Comparison of ENCODE assay signal across 24 cellular contexts in the genomic region with DNA sequence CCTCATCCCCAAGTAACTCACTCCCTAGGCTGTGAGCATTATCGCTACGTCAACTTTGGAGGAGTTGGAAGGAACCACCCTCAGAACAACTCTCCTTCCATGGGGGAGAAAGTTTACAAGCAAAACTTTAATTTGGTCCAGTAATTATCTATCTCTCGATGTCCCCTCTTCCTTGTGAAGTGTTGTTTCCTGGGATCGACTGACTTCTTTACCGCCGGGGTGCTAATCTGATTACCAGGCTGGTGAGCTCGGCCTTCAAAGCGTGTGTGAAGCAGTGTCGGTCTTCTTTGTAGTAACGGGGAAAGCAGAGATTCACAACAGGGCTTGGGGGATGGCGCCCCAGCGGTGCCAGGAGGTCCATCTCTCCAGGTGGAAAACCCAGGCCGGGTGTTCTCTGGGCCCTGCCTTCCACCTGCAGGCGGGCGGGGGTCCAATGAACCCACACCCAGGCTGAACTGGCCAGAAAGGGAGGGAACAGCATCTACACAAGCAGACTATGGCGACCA. TPM values are rescaled to one million over a fixed set of nuclear protein-coding genes. Genes with fewer than 3 reads are reported as not detected.
DNase-seq lines count a peak whose midpoint lies in the region; ATAC-seq and TF ChIP-seq lines count a peak whose summit lies in the region.
"Had no signal": no experiment of that assay in that cellular context is flagged by ENCODE, and none has a peak within 500 bp of the region (broad histone marks: within the 10 kb centered on the region; RNA-seq: fewer than 3 reads in every experiment).

No MANE protein-coding gene starts in this region.

- H4K20me1 ChIP-seq in neural progenitor cell (ENCODE audit: low read depth), result peaks cover 96% of the 10 kb centered on the region

- H3K9me3 ChIP-seq in gastroesophageal sphincter (no peaks in the 10 kb centered on the region), neural progenitor cell (ENCODE audit: low read depth) (no peaks in the 10 kb centered on the region)
- H3K9me3 ChIP-seq: breast epithelium, HAP-1, suprapubic skin had no signal

- intact Hi-C loops in activated T-helper 1 cell treated with anti-CD3 and anti-CD28 coated beads, Interleukin-12 subunit alpha, Interleukin-12 subunit beta, Interleukin-2, Interleukin-4 antibody, amounts not matched to agents 30 ng/mL and 10 ng/mL and 1 ng/mL, durations not matched to agents 14 hours and 24 hours and 36 hours (cut with micrococcal nuclease), result loop anchor here (2.0 to 5.0 kb wide), 2 partner anchors 19 to 209 kb away; no protein-coding TSS in a partner anchor

- H3K9me3 Mint-ChIP-seq in activated T-helper 1 cell treated with anti-CD3 and anti-CD28 coated beads, Interleukin-12 subunit alpha, Interleukin-12 subunit beta, Interleukin-2, Interleukin-4 antibody, amounts not matched to agents 30 ng/mL and 10 ng/mL and 1 ng/mL, durations not matched to agents 14 hours and 24 hours and 36 hours, result no peaks in the 10 kb centered on the region
- H3K9me3 Mint-ChIP-seq in neural progenitor cell (no peaks in the 10 kb centered on the region), type B pancreatic cell (no peaks in the 10 kb centered on the region)
- H3K9me3 Mint-ChIP-seq: activated B cell treated with CpG ODN at 0.5 μM for 24 hours; activated CD4-positive, alpha-beta memory T cell treated with anti-CD3 and anti-CD28 coated beads for 36 hours; T-helper 2 cell treated with Interferon-gamma antibody and Interleukin-4, amounts not matched to agents 5 μg/mL and 100 μg/mL, for 36 hours had no signal

- 25 to 29% methylated on average over 4 to 10 of the region's 16 CpGs for WGBS in gastroesophageal sphincter (ENCODE audit: low coverage in 1 of 2), 2 donors

- H3K36me3 ChIP-seq in gastroesophageal sphincter (no peaks in the 10 kb centered on the region), neural progenitor cell (no peaks in the 10 kb centered on the region)
- H3K36me3 ChIP-seq: breast epithelium, HAP-1, suprapubic skin had no signal

- H3K27ac Mint-ChIP-seq in activated T-helper 1 cell treated with anti-CD3 and anti-CD28 coated beads, Interleukin-12 subunit alpha, Interleukin-12 subunit beta, Interleukin-2, Interleukin-4 antibody, amounts not matched to agents 30 ng/mL and 10 ng/mL and 1 ng/mL, durations not matched to agents 14 hours and 24 hours and 36 hours, result peak overlapping the region; percentile 70
- H3K27ac Mint-ChIP-seq in neural progenitor cell (no peak overlapping the region), type B pancreatic cell (no peak overlapping the region)
- H3K27ac Mint-ChIP-seq: activated B cell treated with CpG ODN at 0.5 μM for 24 hours; activated CD4-positive, alpha-beta memory T cell treated with anti-CD3 and anti-CD28 coated beads for 36 hours; CD4-positive, CD25-positive, alpha-beta regulatory T cell; T-helper 2 cell treated with Interferon-gamma antibody and Interleukin-4, amounts not matched to agents 5 μg/mL and 100 μg/mL, for 36 hours had no signal

- no peak overlapping the region for H3K9ac ChIP-seq in neural progenitor cell
- H3K9ac ChIP-seq: KMS-11, parathyroid adenoma had no signal

- H3K4me3 Mint-ChIP-seq in activated T-helper 1 cell treated with anti-CD3 and anti-CD28 coated beads, Interleukin-12 subunit alpha, Interleukin-12 subunit beta, Interleukin-2, Interleukin-4 antibody, amounts not matched to agents 30 ng/mL and 10 ng/mL and 1 ng/mL, durations not matched to agents 14 hours and 24 hours and 36 hours, result no peak overlapping the region
- peak overlapping the region; percentile 39 for H3K4me3 Mint-ChIP-seq in neural progenitor cell
- peak overlapping the region; percentile 28 for H3K4me3 Mint-ChIP-seq in type B pancreatic cell
- H3K4me3 Mint-ChIP-seq: activated B cell treated with CpG ODN at 0.5 μM for 24 hours; activated CD4-positive, alpha-beta memory T cell treated with anti-CD3 and anti-CD28 coated beads for 36 hours; CD4-positive, CD25-positive, alpha-beta regulatory T cell; T-helper 2 cell treated with Interferon-gamma antibody and Interleukin-4, amounts not matched to agents 5 μg/mL and 100 μg/mL, for 36 hours had no signal

- H3K36me3 Mint-ChIP-seq in activated T-helper 1 cell treated with anti-CD3 and anti-CD28 coated beads, Interleukin-12 subunit alpha, Interleukin-12 subunit beta, Interleukin-2, Interleukin-4 antibody, amounts not matched to agents 30 ng/mL and 10 ng/mL and 1 ng/mL, durations not matched to agents 14 hours and 24 hours and 36 hours (ENCODE audit: low read depth), result no peaks in the 10 kb centered on the region
- H3K36me3 Mint-ChIP-seq in neural progenitor cell, result no peaks in the 10 kb centered on the region
- no peaks in the 10 kb centered on the region for H3K36me3 Mint-ChIP-seq in type B pancreatic cell
- H3K36me3 Mint-ChIP-seq: activated CD4-positive, alpha-beta memory T cell treated with anti-CD3 and anti-CD28 coated beads for 36 hours; CD4-positive, CD25-positive, alpha-beta regulatory T cell had no signal

- DNase-seq in activated T-helper 1 cell treated with anti-CD3 and anti-CD28 coated beads, Interleukin-12 subunit alpha, Interleukin-12 subunit beta, Interleukin-2, Interleukin-4 antibody, amounts not matched to agents 30 ng/mL and 10 ng/mL and 1 ng/mL, durations not matched to agents 14 hours and 24 hours and 36 hours (ENCODE audit: low spot score), result no peak
- DNase-seq in neural progenitor cell (ENCODE audit: low spot score) (peak; percentile 82), type B pancreatic cell (ENCODE audit: extremely low spot score, unreplicated experiment) (no peak), NCI-H510A (lab: John Stamatoyannopoulos, UW) (no peak), iPS-NIHi7 (ENCODE audit: extremely low spot score) (no peak)
- DNase-seq: activated B cell treated with CpG ODN at 0.5 μM for 24 hours; activated CD4-positive, alpha-beta memory T cell treated with anti-CD3 and anti-CD28 coated beads for 36 hours; activated gamma-delta T cell treated with Interleukin-2 at 50 U/mL for 16 hours; CD4-positive, CD25-positive, alpha-beta regulatory T cell; cortex of kidney; NCI-H146; NCI-H2171; NCI-H526 had no signal

- H3K27ac ChIP-seq in gastroesophageal sphincter (peak overlapping the region; percentile 94 to 99 (median 98)), neural progenitor cell (no peak overlapping the region)
- H3K27ac ChIP-seq: breast epithelium, KMS-11, parathyroid adenoma, SK-N-MC, suprapubic skin had no signal

- H3K4me3 ChIP-seq in gastroesophageal sphincter (peak overlapping the region; percentile 62 to 63), neural progenitor cell (no peak overlapping the region)
- H3K4me3 ChIP-seq: breast epithelium, HAP-1, SK-N-MC, suprapubic skin had no signal

- peaks cover 69% of the 10 kb centered on the region for H3K27me3 Mint-ChIP-seq in activated T-helper 1 cell treated with anti-CD3 and anti-CD28 coated beads, Interleukin-12 subunit alpha, Interleukin-12 subunit beta, Interleukin-2, Interleukin-4 antibody, amounts not matched to agents 30 ng/mL and 10 ng/mL and 1 ng/mL, durations not matched to agents 14 hours and 24 hours and 36 hours (ENCODE audit: insufficient read depth)
- H3K27me3 Mint-ChIP-seq in neural progenitor cell (ENCODE audit: insufficient read depth, low read depth) (peaks cover 92% of the 10 kb centered on the region), type B pancreatic cell (peaks cover 94% of the 10 kb centered on the region)

- H3K4me1 ChIP-seq in gastroesophageal sphincter (peaks cover 0 to 93% (median 13%) of the 10 kb centered on the region in 3 donors), neural progenitor cell (peaks cover 42% of the 10 kb centered on the region)
- H3K4me1 ChIP-seq: breast epithelium, HAP-1, parathyroid adenoma had no signal

- no peak for TF ChIP-seq POLR2A in gastroesophageal sphincter (IDR thresholded peaks at IDR 0.05)

- no peaks in the 10 kb centered on the region for H3K4me1 Mint-ChIP-seq in activated T-helper 1 cell treated with anti-CD3 and anti-CD28 coated beads, Interleukin-12 subunit alpha, Interleukin-12 subunit beta, Interleukin-2, Interleukin-4 antibody, amounts not matched to agents 30 ng/mL and 10 ng/mL and 1 ng/mL, durations not matched to agents 14 hours and 24 hours and 36 hours (ENCODE audit: low read depth)
- H3K4me1 Mint-ChIP-seq in neural progenitor cell, result peaks cover 29% of the 10 kb centered on the region
- peaks cover 19% of the 10 kb centered on the region for H3K4me1 Mint-ChIP-seq in type B pancreatic cell (ENCODE audit: unreplicated experiment)
- H3K4me1 Mint-ChIP-seq: activated B cell treated with CpG ODN at 0.5 μM for 24 hours had no signal

- peak overlapping the region; percentile 3 for H3K4me2 ChIP-seq in neural progenitor cell
- H3K4me2 ChIP-seq: KMS-11 had no signal

- TF ChIP-seq CTCF in gastroesophageal sphincter (IDR thresholded peaks at IDR 0.05), result no peak
- TF ChIP-seq CTCF in neural progenitor cell (IDR thresholded peaks at IDR 0.05), result no peak
- no peak for TF ChIP-seq CTCF in type B pancreatic cell (conservative IDR thresholded peaks at IDR 0.05)

- H3K27me3 ChIP-seq in gastroesophageal sphincter (peaks cover 64% of the 10 kb centered on the region), neural progenitor cell (peaks cover 100% of the 10 kb centered on the region)

- TF ChIP-seq EP300 in gastroesophageal sphincter (IDR thresholded peaks at IDR 0.05), result no peak

- peaks cover 39% of the 10 kb centered on the region for H3F3A ChIP-seq in neural progenitor cell (ENCODE audit: low read depth)

- ATAC-seq in gastroesophageal sphincter (no peak), GM18907 (IDR thresholded peaks at IDR 0.05; ENCODE audit: unreplicated experiment) (no peak)
- ATAC-seq: sciatic nerve had no signal

- no peak overlapping the region for H2AFZ ChIP-seq in neural progenitor cell (replicated peaks)
- H2AFZ ChIP-seq: parathyroid adenoma had no signal

- H3K79me2 ChIP-seq in neural progenitor cell (ENCODE audit: low read depth), result no peaks in the 10 kb centered on the region
- H3K79me2 ChIP-seq: parathyroid adenoma had no signal

RNA-seq across cellular contexts. Expression of a gene that starts 14.5 kb away (rescaled TPM):
- total RNA-seq in activated T-helper 1 cell treated with anti-CD3 and anti-CD28 coated beads, Interleukin-12 subunit alpha, Interleukin-12 subunit beta, Interleukin-2, Interleukin-4 antibody, amounts not matched to agents 30 ng/mL and 10 ng/mL and 1 ng/mL, durations not matched to agents 14 hours and 24 hours and 36 hours, result not detected in 2 replicates
- total RNA-seq in gastroesophageal sphincter, result 10 to 100 TPM; 39.7 to 81.1 (median 59.3) TPM
- total RNA-seq in neural progenitor cell (ENCODE audit: low replicate concordance), result not detected in 2 replicates
- 0.48 and 3.4 TPM in 2 replicates for total RNA-seq in type B pancreatic cell (ENCODE audit: low replicate concordance)
- total RNA-seq: activated B cell treated with CpG ODN at 0.5 μM for 24 hours; activated CD4-positive, alpha-beta memory T cell treated with anti-CD3 and anti-CD28 coated beads for 36 hours; CD4-positive, CD25-positive, alpha-beta regulatory T cell; myocyte had no signal

RNA-seq across cellular contexts. Expression of a gene that starts 59.2 kb away (rescaled TPM):
- total RNA-seq in activated T-helper 1 cell treated with anti-CD3 and anti-CD28 coated beads, Interleukin-12 subunit alpha, Interleukin-12 subunit beta, Interleukin-2, Interleukin-4 antibody, amounts not matched to agents 30 ng/mL and 10 ng/mL and 1 ng/mL, durations not matched to agents 14 hours and 24 hours and 36 hours, result 30.6 and 31.8 TPM in 2 replicates
- total RNA-seq in gastroesophageal sphincter, result 10 to 100 TPM; 12.5 to 26.6 (median 19.3) TPM
- 17.4 and 34.6 TPM in 2 replicates for total RNA-seq in neural progenitor cell (ENCODE audit: low replicate concordance)
- 18.2 and 20.2 TPM in 2 replicates for total RNA-seq in type B pancreatic cell (ENCODE audit: low replicate concordance)
